Comparison of ENCODE assay signal across 9 cellular contexts in the genomic region with DNA sequence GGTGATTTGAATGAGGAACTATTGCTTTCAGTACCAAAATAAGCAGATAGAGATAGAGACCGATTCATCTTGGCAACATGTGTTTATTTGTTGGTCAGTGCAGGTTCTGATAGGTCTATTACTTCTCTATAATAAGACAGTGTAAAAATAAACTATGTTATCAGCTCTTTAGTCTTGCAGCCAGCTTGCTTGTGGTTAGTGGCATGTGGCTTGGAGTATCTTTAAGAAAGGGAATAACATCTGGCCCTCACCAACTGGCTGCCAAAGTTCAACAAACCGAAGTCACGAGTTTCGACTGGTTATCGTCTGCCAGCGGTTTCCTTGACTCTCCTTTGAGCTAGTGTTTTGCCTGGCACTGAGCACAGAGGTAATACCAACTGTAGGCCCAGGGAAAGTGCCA.
DNase-seq lines count a peak whose midpoint lies in the region; ATAC-seq lines count a peak whose summit lies in the region.
"Had no signal": no experiment of that assay in that cellular context is flagged by ENCODE, and none has a peak within 500 bp of the region (broad histone marks: within the 10 kb centered on the region; RNA-seq: fewer than 3 reads in every experiment).

No MANE protein-coding gene starts in this region.

- ATAC-seq in GM18870 (IDR thresholded peaks at IDR 0.05; ENCODE audit: unreplicated experiment) = peak; percentile 62
- peak; percentile 71 for ATAC-seq in HG03378 (IDR thresholded peaks at IDR 0.05; ENCODE audit: unreplicated experiment)
- peak; percentile 71 for ATAC-seq in sciatic nerve
- ATAC-seq in effector memory CD8-positive, alpha-beta T cell (replicated peaks) = no peak
- ATAC-seq: activated naive CD8-positive, alpha-beta T cell treated with anti-CD3 and anti-CD28 coated beads, Interleukin-2, amount 50 U/mL, for 24 hours had no signal

- peaks cover 13 to 41% of the 10 kb centered on the region in 2 donors for H3K27me3 Mint-ChIP-seq in effector memory CD8-positive, alpha-beta T cell

- no peak overlapping the region for H3K4me3 Mint-ChIP-seq in effector memory CD8-positive, alpha-beta T cell
- H3K4me3 Mint-ChIP-seq: activated naive CD8-positive, alpha-beta T cell treated with anti-CD3 and anti-CD28 coated beads, Interleukin-2, amount 50 U/mL, for 24 hours had no signal

- H3K4me1 Mint-ChIP-seq in effector memory CD8-positive, alpha-beta T cell (ENCODE audit: low read depth in 2 of 2) = peaks cover 5% of the 10 kb centered on the region in 2 donors

- intact Hi-C loops in sciatic nerve (cut with DNase I) = no loop called here

- DNase-seq in amniotic epithelial cell (ENCODE audit: low read depth) (peak; percentile 29), sciatic nerve (ENCODE audit: low spot score) (no peak), NCI-H748 (lab: John Stamatoyannopoulos, UW; ENCODE audit: unreplicated experiment) (no peak)
- DNase-seq in stimulated activated CD8-positive, alpha-beta memory T cell treated with anti-CD3 and anti-CD28 coated beads, Interleukin-4, amount 100 ng/mL, for 48 hours = no peak
- no peak for DNase-seq in effector memory CD8-positive, alpha-beta T cell
- no peak for DNase-seq in activated CD4-positive, alpha-beta T cell treated with anti-CD3 and anti-CD28 coated beads, Interleukin-2, amount 50 U/mL, for 48 hours
- DNase-seq: activated naive CD8-positive, alpha-beta T cell treated with anti-CD3 and anti-CD28 coated beads, Interleukin-2, amount 50 U/mL, for 24 hours had no signal

- H3K9me3 Mint-ChIP-seq in effector memory CD8-positive, alpha-beta T cell = no peaks in the 10 kb centered on the region
- H3K9me3 Mint-ChIP-seq: activated naive CD8-positive, alpha-beta T cell treated with anti-CD3 and anti-CD28 coated beads, Interleukin-2, amount 50 U/mL, for 24 hours had no signal

- peak overlapping the region in 1 of 2 donors; percentile 60 for H3K27ac Mint-ChIP-seq in effector memory CD8-positive, alpha-beta T cell
- H3K27ac Mint-ChIP-seq: activated naive CD8-positive, alpha-beta T cell treated with anti-CD3 and anti-CD28 coated beads, Interleukin-2, amount 50 U/mL, for 24 hours had no signal

- no peaks in the 10 kb centered on the region for H3K36me3 Mint-ChIP-seq in effector memory CD8-positive, alpha-beta T cell (ENCODE audit: insufficient read depth)
